In the genomic region with DNA sequence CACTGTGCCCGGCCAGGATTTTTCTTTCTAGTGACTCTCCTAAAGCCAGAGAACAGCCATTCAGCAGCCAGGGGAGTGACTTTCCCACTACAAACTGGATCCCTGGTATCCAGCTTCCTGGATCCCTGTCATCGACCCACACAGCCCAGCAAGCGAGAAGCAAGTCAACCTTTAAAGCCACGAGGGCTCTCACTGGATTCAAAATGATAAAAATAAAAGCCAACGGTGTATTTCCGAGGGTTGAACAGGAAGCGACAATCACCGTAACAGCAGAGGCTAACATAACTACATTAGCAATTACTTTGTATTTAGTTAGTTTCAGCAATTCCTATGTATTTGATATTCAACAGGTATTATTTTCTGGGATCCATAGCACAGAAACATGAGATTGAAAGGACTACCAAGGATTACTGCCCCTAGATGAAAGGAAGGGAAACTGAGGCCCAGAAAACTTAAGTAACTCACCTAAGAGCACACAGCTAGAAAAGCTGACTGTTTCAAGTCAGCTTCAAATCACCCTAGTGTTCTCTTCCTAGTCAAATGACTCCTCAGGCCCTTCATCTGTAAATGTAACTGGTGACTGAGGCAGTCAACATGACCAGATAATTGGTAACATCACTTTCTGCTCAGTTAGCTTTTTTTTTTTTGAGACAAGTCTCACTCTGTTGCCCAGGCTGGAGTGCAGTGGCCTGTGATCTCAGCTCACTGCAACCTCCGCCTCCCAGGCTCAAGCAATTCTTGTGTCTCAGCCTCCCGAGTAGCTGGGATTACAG, we compare ENCODE assay signal across 11 cellular contexts. TPM values are rescaled to one million over a fixed set of nuclear protein-coding genes. Genes with fewer than 3 reads are reported as not detected.
DNase-seq lines count a peak whose midpoint lies in the region; ATAC-seq and TF ChIP-seq lines count a peak whose summit lies in the region.
"Had no signal": no experiment of that assay in that cellular context is flagged by ENCODE, and none has a peak within 500 bp of the region (broad histone marks: within the 10 kb centered on the region; RNA-seq: fewer than 3 reads in every experiment).

No MANE protein-coding gene starts in this region.

- H3K4me3 ChIP-seq in A673 (ENCODE audit: low read depth, low read length, poor library complexity, severe bottlenecking): no peak overlapping the region
- no peak overlapping the region for H3K4me3 ChIP-seq in Karpas-422 (ENCODE audit: low read length)
- no peak overlapping the region for H3K4me3 ChIP-seq in colonic mucosa

- H3K9ac ChIP-seq in Karpas-422 (ENCODE audit: low read length) (peak overlapping the region; percentile 50), colonic mucosa (ENCODE audit: low read depth in 2 of 2, low read length in 2 of 2) (peak overlapping the region in 1 of 2 donors; percentile 63)

- H3K4me3 Mint-ChIP-seq in naive thymus-derived CD8-positive, alpha-beta T cell: peak overlapping the region; percentile 41 to 78 (median 68)

- no peaks in the 10 kb centered on the region for H3K9me2 ChIP-seq in Karpas-422 (replicated peaks; ENCODE audit: insufficient read depth, low read length)

- peaks cover 36% of the 10 kb centered on the region for H3K79me2 ChIP-seq in Karpas-422 (ENCODE audit: low read length)

- H3K27ac Mint-ChIP-seq in naive thymus-derived CD8-positive, alpha-beta T cell: peak overlapping the region; percentile 94 to 100 (median 98)

- H3K27me3 ChIP-seq in A673 (replicated peaks; ENCODE audit: insufficient read depth, low read depth, low read length, poor library complexity): no peaks in the 10 kb centered on the region
- no peaks in the 10 kb centered on the region for H3K27me3 ChIP-seq in Karpas-422 (ENCODE audit: low read length)
- H3K27me3 ChIP-seq in colonic mucosa: no peaks in the 10 kb centered on the region
- H3K27me3 ChIP-seq: foreskin keratinocyte had no signal

- no peaks in the 10 kb centered on the region for H4K20me1 ChIP-seq in Karpas-422 (ENCODE audit: insufficient read depth, low read depth, low read length)

- POLR2A ChIA-PET in A673 (lab: Charles Lee; ENCODE audit: low non-redundant PET): interaction anchor here (0.6 to 1.0 kb wide), 2 partner anchors 25 to 109 kb away, joined by 7 to 8 read pairs; a partner anchor contains a TSS
- POLR2A ChIA-PET in naive thymus-derived CD8-positive, alpha-beta T cell (lab: Charles Lee): interaction anchor here (0.6 to 18.9 kb wide), 6 partner anchors 12 to 51 kb away, joined by 4 to 481 read pairs (median 22); a partner anchor contains a TSS

- H3K4me1 Mint-ChIP-seq in naive thymus-derived CD8-positive, alpha-beta T cell: peaks cover 26 to 74% (median 64%) of the 10 kb centered on the region in 4 donors

- H3K36me3 ChIP-seq in A673 (ENCODE audit: insufficient read depth, low read length, poor library complexity, severe bottlenecking): peaks cover 4% of the 10 kb centered on the region
- H3K36me3 ChIP-seq in Karpas-422 (ENCODE audit: insufficient read depth, low read length): peaks cover 6% of the 10 kb centered on the region; the same call in 1 of the 2 replicates
- no peaks in the 10 kb centered on the region for H3K36me3 ChIP-seq in colonic mucosa

- H3K4me1 ChIP-seq in A673 (ENCODE audit: insufficient read depth, low read length, poor library complexity, severe bottlenecking) (peaks cover 11% of the 10 kb centered on the region), Karpas-422 (ENCODE audit: low read length) (peaks cover 30% of the 10 kb centered on the region), colonic mucosa (peaks cover 8% of the 10 kb centered on the region)
- H3K4me1 ChIP-seq: foreskin keratinocyte had no signal

- no peak overlapping the region for H2AFZ ChIP-seq in Karpas-422 (ENCODE audit: low read length)

- peaks cover 6% of the 10 kb centered on the region for H3K9me3 ChIP-seq in A673 (ENCODE audit: low read depth, low read length, poor library complexity, severe bottlenecking)
- H3K9me3 ChIP-seq in Karpas-422 (ENCODE audit: low read length): 0 out of 2 replicates have a peak, but pooled peaks cover 4% of the 10 kb centered on the region
- H3K9me3 ChIP-seq in colonic mucosa: no peaks in the 10 kb centered on the region

- DNase-seq in A673 (ENCODE audit: low spot score) (no peak), Karpas-422 (peak; percentile 55), colonic mucosa (no peak), DMS153 treated with DMSO at 0.1 percent for 48 hours (lab: John Stamatoyannopoulos, UW; ENCODE audit: unreplicated experiment) (no peak), NCI-H1694 (lab: John Stamatoyannopoulos, UW) (no peak), amniotic stem cell (lab: John Stamatoyannopoulos, UW) (no peak)
- peak in 2 of 10 donors; percentile 43 to 50 for DNase-seq in naive thymus-derived CD8-positive, alpha-beta T cell
- DNase-seq: activated CD4-positive, CD25-positive, alpha-beta regulatory T cell treated with anti-CD3 and anti-CD28 coated beads, Interleukin-2, amount 50 U/mL, for 72 hours; DMS53; foreskin keratinocyte had no signal

- no peak for TF ChIP-seq CTCF in A673 (conservative IDR thresholded peaks at IDR 0.05; ENCODE audit: low read depth, low read length)
- no peak for TF ChIP-seq CTCF in colonic mucosa (IDR thresholded peaks at IDR 0.05)

- intact Hi-C loops in A673 (cut with micrococcal nuclease; ENCODE audit: unreplicated experiment) (no loop called here), colonic mucosa (cut with DNase I) (no loop called here)

- peaks cover 0 to 2% (median 0%) of the 10 kb centered on the region in 5 donors for H3K27me3 Mint-ChIP-seq in naive thymus-derived CD8-positive, alpha-beta T cell

- H3K4me2 ChIP-seq in Karpas-422 (ENCODE audit: low read depth, low read length, poor library complexity, severe bottlenecking): peak overlapping the region; percentile 50

- H3K9me3 Mint-ChIP-seq in naive thymus-derived CD8-positive, alpha-beta T cell: no peaks in the 10 kb centered on the region

- H3K27ac ChIP-seq in A673 (ENCODE audit: low read depth, low read length, poor library complexity, severe bottlenecking): peak overlapping the region; percentile 27
- peak overlapping the region; percentile 72 for H3K27ac ChIP-seq in Karpas-422 (ENCODE audit: low read length)
- peak overlapping the region; percentile 25 for H3K27ac ChIP-seq in colonic mucosa
- H3K27ac ChIP-seq: foreskin keratinocyte had no signal

- peaks cover 0 to 7% (median 4%) of the 10 kb centered on the region in 3 donors for H3K36me3 Mint-ChIP-seq in naive thymus-derived CD8-positive, alpha-beta T cell

- BruUV-seq in A673 (replicated peaks; lab: Mats Ljungman, UMichigan): TSS peak; percentile 7

- no peak for ATAC-seq in naive thymus-derived CD8-positive, alpha-beta T cell
- no peak for ATAC-seq in HG03521 (IDR thresholded peaks at IDR 0.05; ENCODE audit: unreplicated experiment)
- ATAC-seq: foreskin keratinocyte had no signal

- CTCF ChIA-PET in A673 (lab: Charles Lee): interaction anchor here (0.7 kb wide), 1 partner anchor 24 kb away, joined by 4 read pairs; no protein-coding TSS in a partner anchor

RNA-seq across cellular contexts. Expression of a gene that starts 2.7 kb away (rescaled TPM):
- total RNA-seq in A673 (2021) (19.5 and 23.1 TPM in 2 replicates), colonic mucosa (10 to 100 TPM; 13.1 to 20.9 TPM)
- total RNA-seq in Karpas-422 (2014; rRNA removed; shearing (Covaris generic); ENCODE audit: low replicate concordance): 1.2 and 2.3 TPM in 2 replicates
- 10 to 100 TPM; 17.1 to 18.8 TPM for total RNA-seq in naive thymus-derived CD8-positive, alpha-beta T cell
- polyA plus RNA-seq in naive thymus-derived CD8-positive, alpha-beta T cell: 1 to 10 TPM in 2 of 3 donors, under 1 TPM in 1; 0.84 to 1.1 (median 1.0) TPM

RNA-seq across cellular contexts. Expression of a gene that starts 24.5 kb away (rescaled TPM):
- total RNA-seq in A673 (2021): not detected in 2 replicates
- not detected in 2 replicates for total RNA-seq in Karpas-422 (2014; rRNA removed; shearing (Covaris generic); ENCODE audit: low replicate concordance)
- not detected for total RNA-seq in colonic mucosa
- not detected for total RNA-seq in naive thymus-derived CD8-positive, alpha-beta T cell
- under 1 TPM in 1 of 3 donors, not detected in 2; 0.50 TPM for polyA plus RNA-seq in naive thymus-derived CD8-positive, alpha-beta T cell
- total RNA-seq: foreskin keratinocyte had no signal
- polyA plus RNA-seq: foreskin keratinocyte had no signal

RNA-seq across cellular contexts. Expression of a gene that starts 28.1 kb away (rescaled TPM):
- 5.4 and 6.0 TPM in 2 replicates for total RNA-seq in A673 (2021)
- 0.67 and 1.9 TPM in 2 replicates for total RNA-seq in Karpas-422 (2014; rRNA removed; shearing (Covaris generic); ENCODE audit: low replicate concordance)
- 1 to 10 TPM; 2.5 to 3.2 TPM for total RNA-seq in colonic mucosa
- 10 to 100 TPM; 54.2 to 54.7 TPM for total RNA-seq in naive thymus-derived CD8-positive, alpha-beta T cell
- 10 to 100 TPM; 54.5 to 91.2 (median 83.9) TPM for polyA plus RNA-seq in naive thymus-derived CD8-positive, alpha-beta T cell

RNA-seq across cellular contexts. Expression of a gene that starts 51.2 kb away (rescaled TPM):
- 62.4 and 65.4 TPM in 2 replicates for total RNA-seq in A673 (2021)
- total RNA-seq in Karpas-422 (2014; rRNA removed; shearing (Covaris generic); ENCODE audit: low replicate concordance): 15.1 and 41.4 TPM in 2 replicates
- total RNA-seq in colonic mucosa: 10 to 100 TPM; 30.2 to 55.1 TPM
- total RNA-seq in naive thymus-derived CD8-positive, alpha-beta T cell: 10 to 100 TPM; 93.5 to 93.6 TPM
- polyA plus RNA-seq in naive thymus-derived CD8-positive, alpha-beta T cell: 1 to 10 TPM; 2.9 to 6.0 (median 3.4) TPM

RNA-seq across cellular contexts. Expression of a gene that starts 58.4 kb away (rescaled TPM):
- total RNA-seq in A673 (2021) (18.5 and 21.8 TPM in 2 replicates), colonic mucosa (1 to 10 TPM in 1 of 2 donors, under 1 TPM in 1; 0.37 to 1.6 TPM)
- total RNA-seq in Karpas-422 (2014; rRNA removed; shearing (Covaris generic); ENCODE audit: low replicate concordance): not detected in 2 replicates
- not detected for total RNA-seq in naive thymus-derived CD8-positive, alpha-beta T cell
- under 1 TPM in 1 of 3 donors, not detected in 2; 0.13 TPM for polyA plus RNA-seq in naive thymus-derived CD8-positive, alpha-beta T cell
- total RNA-seq: foreskin keratinocyte had no signal
